17 cellular contexts compared by ENCODE assay signal in the genomic region with DNA sequence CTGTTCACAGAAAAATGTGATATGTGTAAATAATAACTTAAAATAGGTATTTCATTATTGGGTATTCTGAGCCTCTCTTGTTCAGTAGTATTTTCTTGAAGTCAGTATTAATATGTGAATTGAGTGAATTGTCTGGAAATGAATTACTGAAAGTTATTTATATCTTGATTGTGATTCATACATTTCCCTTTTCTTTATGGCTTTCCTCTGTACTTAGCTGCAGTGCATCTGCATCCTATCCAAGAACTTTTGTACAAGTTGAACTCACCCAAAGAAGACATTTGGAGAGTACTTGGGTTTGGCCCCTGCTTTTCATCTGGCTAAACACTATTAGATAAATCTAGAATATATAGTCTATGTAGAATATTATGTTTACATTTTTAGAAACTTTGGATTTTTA.
DNase-seq lines count a peak whose midpoint lies in the region; FAIRE-seq and TF ChIP-seq lines count a peak whose summit lies in the region.
"Had no signal": no experiment of that assay in that cellular context is flagged by ENCODE, and none has a peak within 500 bp of the region (broad histone marks: within the 10 kb centered on the region; RNA-seq: fewer than 3 reads in every experiment).

No MANE protein-coding gene starts in this region.

- H3K36me3 ChIP-seq in GM23248 (ENCODE audit: low read depth) (no peaks in the 10 kb centered on the region), adipocyte (ENCODE audit: control insufficient read depth, insufficient read depth, low read length, severe bottlenecking) (no peaks in the 10 kb centered on the region), keratinocyte (ENCODE audit: control insufficient read depth in 2 of 2, extremely low read depth in 1 of 2, insufficient read depth in 2 of 2, low read length in 2 of 2) (no peaks in the 10 kb centered on the region), ascending aorta (no peaks in the 10 kb centered on the region)
- H3K36me3 ChIP-seq: BE2C had no signal

- H2AFZ ChIP-seq in GM23248, result no peak overlapping the region
- H2AFZ ChIP-seq in keratinocyte (ENCODE audit: control insufficient read depth, low read length), result no peak overlapping the region
- H2AFZ ChIP-seq: parathyroid adenoma had no signal

- no peak for TF ChIP-seq CTCF in keratinocyte (optimal IDR thresholded peaks at IDR 0.05 in 1 of 3, IDR thresholded peaks at IDR 0.05 in 1 of 3, conservative IDR thresholded peaks at IDR 0.05 in 1 of 3; ENCODE audit: extremely low read depth in 1 of 3, insufficient read depth in 2 of 3, low read length in 3 of 3)
- TF ChIP-seq CTCF in ascending aorta (IDR thresholded peaks at IDR 0.05), result no peak

- FAIRE-seq in keratinocyte (lab: Jason Lieb, UNC), result peak; percentile 41
- FAIRE-seq: HepG2 had no signal

- H4K20me1 ChIP-seq in GM23248 (ENCODE audit: insufficient read depth) (no peaks in the 10 kb centered on the region), keratinocyte (ENCODE audit: control insufficient read depth, extremely low read depth, insufficient read depth, low read length) (no peaks in the 10 kb centered on the region)

- no peaks in the 10 kb centered on the region for H3K27me3 ChIP-seq in GM23248 (replicated peaks; ENCODE audit: insufficient read depth)
- no peaks in the 10 kb centered on the region for H3K27me3 ChIP-seq in adipocyte (replicated peaks; ENCODE audit: control insufficient read depth, insufficient read depth, low read length)
- no peaks in the 10 kb centered on the region for H3K27me3 ChIP-seq in keratinocyte (ENCODE audit: control insufficient read depth, extremely low read depth, insufficient read depth, low read length)
- no peaks in the 10 kb centered on the region for H3K27me3 ChIP-seq in ascending aorta
- H3K27me3 ChIP-seq: BE2C had no signal

- H3K4me2 ChIP-seq in GM23248 (ENCODE audit: unreplicated experiment) (peak overlapping the region; percentile 31), keratinocyte (ENCODE audit: control insufficient read depth, extremely low read depth, insufficient read depth, low read depth, low read length) (no peak overlapping the region)

- no peak overlapping the region for H3K9ac ChIP-seq in GM23248
- H3K9ac ChIP-seq in adipocyte (ENCODE audit: low read length), result no peak overlapping the region
- H3K9ac ChIP-seq in keratinocyte (ENCODE audit: control insufficient read depth, extremely low read depth, insufficient read depth, low read length), result no peak overlapping the region
- H3K9ac ChIP-seq: parathyroid adenoma had no signal

- peak overlapping the region; percentile 11; the same call in 1 of the 2 replicates for H3K27ac ChIP-seq in GM23248
- H3K27ac ChIP-seq in keratinocyte (ENCODE audit: control insufficient read depth, insufficient read depth, low read length), result no peak overlapping the region
- H3K27ac ChIP-seq in skin epidermis, result peak overlapping the region in 14 of 21 experiments; percentile 17 to 90 (median 64)
- no peak overlapping the region for H3K27ac ChIP-seq in ascending aorta

- dilution Hi-C loops in keratinocyte (cut with MboI; ENCODE audit: extremely low pct_ligation_motif_present, low sequenced_read_pairs), result no loop called here

- no peaks in the 10 kb centered on the region for H3K9me3 ChIP-seq in GM23248 (ENCODE audit: low read depth)
- peaks cover 8% of the 10 kb centered on the region for H3K9me3 ChIP-seq in adipocyte (ENCODE audit: control insufficient read depth, low read length)
- H3K9me3 ChIP-seq in keratinocyte (ENCODE audit: control insufficient read depth, low read depth, low read length), result no peaks in the 10 kb centered on the region
- H3K9me3 ChIP-seq in ascending aorta, result peaks cover 0 to 12% of the 10 kb centered on the region in 2 donors
- H3K9me3 ChIP-seq: BE2C had no signal

- DNase-seq in GM23248 (peak; percentile 53), adipocyte (ENCODE audit: low read depth) (peak; percentile 26), keratinocyte (ENCODE audit: low read depth, low spot score) (no peak), G401 (ENCODE audit: low spot score) (no peak), NCI-H1417 treated with DMSO at 0.1 percent for 48 hours (lab: John Stamatoyannopoulos, UW) (no peak), ascending aorta (ENCODE audit: low spot score in 2 of 2) (no peak)
- no peak for DNase-seq in stimulated activated CD4-positive, alpha-beta T cell treated with anti-CD3 and anti-CD28 coated beads, Interleukin-2, amount 100 ng/mL, for 48 hours
- DNase-seq: activated CD4-positive, alpha-beta T cell treated with anti-CD3 and anti-CD28 coated beads, Interleukin-2, amount 50 U/mL, for 1 hour; amygdala; BE2C; glutamatergic neuron; NCI-H1092 treated with DMSO at 0.1 percent for 48 hours; NCI-H524 treated with DMSO at 0.1 percent for 48 hours had no signal

- H3F3A ChIP-seq in GM23248 (ENCODE audit: insufficient read depth), result peaks cover 74% of the 10 kb centered on the region

- H3K9me2 ChIP-seq in GM23248 (ENCODE audit: insufficient read depth), result no peaks in the 10 kb centered on the region

- in situ Hi-C loops in GM23248 (cut with MboI), result no loop called here
- in situ Hi-C loops in G401 (cut with HindIII; ENCODE audit: low sequenced_read_pairs), result no loop called here

- no peak overlapping the region for H3K4me3 ChIP-seq in GM23248
- H3K4me3 ChIP-seq in adipocyte (ENCODE audit: low read length), result no peak overlapping the region
- no peak overlapping the region for H3K4me3 ChIP-seq in keratinocyte (ENCODE audit: control insufficient read depth in 2 of 3, extremely low read depth in 1 of 3, insufficient read depth in 2 of 3, low read depth in 1 of 3, low read length in 3 of 3)
- H3K4me3 ChIP-seq in skin epidermis, result no peak overlapping the region
- no peak overlapping the region for H3K4me3 ChIP-seq in ascending aorta
- H3K4me3 ChIP-seq: lung had no signal

- H3K4me1 ChIP-seq in GM23248 (ENCODE audit: insufficient read depth) (peaks cover 75% of the 10 kb centered on the region), adipocyte (ENCODE audit: control insufficient read depth, insufficient read depth, low read length) (peaks cover 69% of the 10 kb centered on the region), keratinocyte (ENCODE audit: control insufficient read depth, extremely low read depth, insufficient read depth, low read length) (peaks cover 76% of the 10 kb centered on the region), ascending aorta (peaks cover 0 to 28% of the 10 kb centered on the region in 2 donors)
- H3K4me1 ChIP-seq: BE2C had no signal

- intact Hi-C loops in ascending aorta (cut with DNase I), result loop anchor here (10.0 kb wide), 2 partner anchors 89 to 399 kb away; no protein-coding TSS in a partner anchor

- H3K79me2 ChIP-seq in GM23248 (ENCODE audit: insufficient read depth) (no peaks in the 10 kb centered on the region), keratinocyte (ENCODE audit: control insufficient read depth, insufficient read depth, low read length) (no peaks in the 10 kb centered on the region)
- H3K79me2 ChIP-seq: parathyroid adenoma had no signal

- no peaks in the 10 kb centered on the region for H3K9me1 ChIP-seq in keratinocyte (ENCODE audit: control insufficient read depth, extremely low read depth, insufficient read depth, low read length)

Comparison
In these comparisons a context has a peak if more than half of its experiments do, and no peak if none do; other contexts are left out.
1. DNase-seq: peak in GM23248 (single experiment) and adipocyte (single experiment); none in keratinocyte (single experiment), G401 (single experiment), NCI-H1417 treated with DMSO at 0.1 percent for 48 hours (single experiment), ascending aorta (0 of 2) and stimulated activated CD4-positive, alpha-beta T cell treated with anti-CD3 and anti-CD28 coated beads, Interleukin-2, amount 100 ng/mL, for 48 hours (0 of 2).
2. H3K27ac ChIP-seq: peak in GM23248 (single experiment) and skin epidermis (14 of 21); none in keratinocyte (single experiment) and ascending aorta (0 of 2).